8 cellular contexts compared by ENCODE assay signal in genomic region chr7:140674356-140674800, GRCh38. TPM values are rescaled to one million over a fixed set of nuclear protein-coding genes. Genes with fewer than 3 reads are reported as not detected.
DNase-seq lines count a peak whose midpoint lies in the region; ATAC-seq and TF ChIP-seq lines count a peak whose summit lies in the region.

No MANE protein-coding gene starts in this region.

- TF ChIP-seq POLR2A in NB4 (IDR thresholded peaks at IDR 0.05; ENCODE audit: extremely low read depth, insufficient read length) (no peak), suprapubic skin (IDR thresholded peaks at IDR 0.05) (no peak)

- no peak for TF ChIP-seq EP300 in suprapubic skin (IDR thresholded peaks at IDR 0.05)

- H3K27ac ChIP-seq in right atrium auricular region (peak overlapping the region; percentile 73 to 82), coronary artery (peak overlapping the region in 1 of 2 donors; percentile 86), suprapubic skin (peak overlapping the region; percentile 94)

- DNase-seq in right atrium auricular region (ENCODE audit: low spot score) = no peak
- no peak for DNase-seq in Right ventricle myocardium superior
- peak; percentile 37 for DNase-seq in NB4 (ENCODE audit: low read depth)
- DNase-seq in coronary artery (ENCODE audit: low spot score) = no peak
- DNase-seq in suprapubic skin (ENCODE audit: low spot score in 2 of 2) = peak; percentile 15 to 56
- DNase-seq in NCI-H524 (lab: John Stamatoyannopoulos, UW) = no peak
- DNase-seq in AML-193 (lab: John Stamatoyannopoulos, UW) = no peak
- DNase-seq in ecto neural progenitor cell (ENCODE audit: low spot score) = no peak

- H3K4me1 ChIP-seq in right atrium auricular region (peaks cover 0 to 25% of the 10 kb centered on the region in 2 donors), suprapubic skin (peaks cover 27% of the 10 kb centered on the region)

- 72% methylated on average over 5 of the region's 5 CpGs for WGBS in suprapubic skin

- H3K36me3 ChIP-seq in right atrium auricular region (peaks cover 5% of the 10 kb centered on the region), suprapubic skin (peaks cover 16% of the 10 kb centered on the region)

- H3K4me3 ChIP-seq in right atrium auricular region (no peak overlapping the region), NB4 (ENCODE audit: low read depth, low read length) (no peak overlapping the region), coronary artery (peak overlapping the region; percentile 76), suprapubic skin (no peak overlapping the region)

- H3K27me3 ChIP-seq in right atrium auricular region (no peaks in the 10 kb centered on the region), suprapubic skin (no peaks in the 10 kb centered on the region)

- H3K9me3 ChIP-seq in right atrium auricular region (no peaks in the 10 kb centered on the region), suprapubic skin (no peaks in the 10 kb centered on the region)

- TF ChIP-seq CTCF in right atrium auricular region (IDR thresholded peaks at IDR 0.05) (no peak), NB4 (IDR thresholded peaks at IDR 0.05; ENCODE audit: low read depth, low read length) (no peak), coronary artery (IDR thresholded peaks at IDR 0.05) (no peak), suprapubic skin (IDR thresholded peaks at IDR 0.05) (no peak)

- intact Hi-C loops in Right ventricle myocardium superior (cut with DNase I) = loop anchor here (10.0 kb wide), 1 partner anchor 340 kb away; the partner anchor contains the start of gene MRPS33

- no peak for ATAC-seq in Right ventricle myocardium superior (ENCODE audit: poor library complexity)

RNA-seq across cellular contexts. Expression of gene ADCK2, which starts 1.6 kb away (rescaled TPM):
- total RNA-seq in right atrium auricular region (10 to 100 TPM; 16.6 to 21.8 TPM), Right ventricle myocardium superior (9.2 TPM), suprapubic skin (10 to 100 TPM; 41.2 to 65.9 (median 53.3) TPM)

RNA-seq across cellular contexts. Expression of gene NDUFB2, which starts 22.1 kb away (rescaled TPM):
- 100 to 1,000 TPM; 397 to 767 TPM for total RNA-seq in right atrium auricular region
- total RNA-seq in Right ventricle myocardium superior = 808 TPM
- total RNA-seq in suprapubic skin = 100 to 1,000 TPM; 104 to 435 (median 229) TPM

RNA-seq across cellular contexts. Expression of gene DENND2A, which starts 33.8 kb away (rescaled TPM):
- total RNA-seq in right atrium auricular region (10 to 100 TPM in 1 of 2 donors, 1 to 10 TPM in 1; 9.2 to 10.5 TPM), Right ventricle myocardium superior (11.6 TPM), suprapubic skin (1 to 10 TPM in 3 of 4 donors, under 1 TPM in 1; 0.99 to 5.1 (median 2.2) TPM)

Comparison
In these comparisons a context has a peak if more than half of its experiments do, and no peak if none do; other contexts are left out.
1. DNase-seq: peak in NB4 (single experiment) and suprapubic skin (2 of 2); none in right atrium auricular region (single experiment), Right ventricle myocardium superior (single experiment), coronary artery (single experiment), NCI-H524 (0 of 2), AML-193 (0 of 2) and ecto neural progenitor cell (single experiment).